In the genomic region with DNA sequence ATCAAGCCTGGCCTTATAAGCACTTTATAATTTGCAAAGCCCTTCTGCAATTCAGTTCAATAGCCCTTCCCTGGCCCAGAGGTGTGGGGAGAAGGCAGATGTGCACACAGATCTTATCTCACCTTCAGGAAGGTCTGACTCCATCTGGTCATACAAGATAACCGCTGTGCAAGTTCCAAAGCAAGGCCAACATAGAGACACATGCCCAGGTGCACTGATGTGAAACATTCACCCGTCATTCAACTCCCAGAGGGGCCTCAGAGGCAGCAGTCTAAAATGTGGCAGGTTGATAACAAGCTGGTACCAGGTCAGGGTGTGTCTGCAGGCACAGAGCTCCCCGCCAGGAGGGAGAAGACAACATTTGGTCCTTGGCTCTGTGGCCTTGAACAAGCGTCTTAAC, we compare ENCODE assay signal across 26 cellular contexts. TPM values are rescaled to one million over a fixed set of nuclear protein-coding genes. Genes with fewer than 3 reads are reported as not detected.
DNase-seq lines count a peak whose midpoint lies in the region; ATAC-seq and TF ChIP-seq lines count a peak whose summit lies in the region.
"Had no signal": no experiment of that assay in that cellular context is flagged by ENCODE, and none has a peak within 500 bp of the region (broad histone marks: within the 10 kb centered on the region; RNA-seq: fewer than 3 reads in every experiment).

No MANE protein-coding gene starts in this region.

- H3K4me3 Mint-ChIP-seq in endothelial cell (ENCODE audit: unreplicated experiment), result no peak overlapping the region
- H3K4me3 Mint-ChIP-seq: activated CD8-positive, alpha-beta T cell treated with anti-CD3 and anti-CD28 coated beads for 36 hours; CD8-positive, alpha-beta T cell; effector memory CD8-positive, alpha-beta T cell; WTC11 had no signal

- H3K4me1 Mint-ChIP-seq in endothelial cell (ENCODE audit: unreplicated experiment), result peaks cover 24% of the 10 kb centered on the region

- DNase-seq in SK-N-DZ (ENCODE audit: low spot score) (peak; percentile 65), endothelial cell (ENCODE audit: low spot score) (no peak), NCI-H2107 (lab: John Stamatoyannopoulos, UW) (no peak), upper lobe of left lung (no peak)
- DNase-seq: activated CD8-positive, alpha-beta T cell treated with anti-CD3 and anti-CD28 coated beads for 36 hours; activated gamma-delta T cell; activated T-cell treated with anti-CD3 and anti-CD28 coated beads for 4 hours; brain microvascular endothelial cell; CD8-positive, alpha-beta T cell; effector memory CD8-positive, alpha-beta T cell; gastrocnemius medialis; GDM1; H7; NCI-H1105; NCI-H524 treated with DMSO at 0.1 percent for 48 hours; T-helper 9 cell had no signal

- H3K27ac ChIP-seq in upper lobe of left lung, result no peak overlapping the region
- H3K27ac ChIP-seq: brain microvascular endothelial cell, esophagus muscularis mucosa, gastrocnemius medialis, neutrophil, suprapubic skin had no signal

- peaks cover 3% of the 10 kb centered on the region for H3K27me3 Mint-ChIP-seq in endothelial cell (ENCODE audit: unreplicated experiment)

- H3K27me3 ChIP-seq in upper lobe of left lung, result no peaks in the 10 kb centered on the region
- H3K27me3 ChIP-seq: brain microvascular endothelial cell, suprapubic skin had no signal

- no peaks in the 10 kb centered on the region for H3K36me3 Mint-ChIP-seq in endothelial cell (ENCODE audit: low read depth, unreplicated experiment)
- H3K36me3 Mint-ChIP-seq: CD8-positive, alpha-beta T cell; WTC11 had no signal

- WGBS in upper lobe of left lung, 2 donors, result 70 to 78% methylated on average over 2 to 4 of the region's 4 CpGs

- H3K9me3 Mint-ChIP-seq in endothelial cell (ENCODE audit: unreplicated experiment), result no peaks in the 10 kb centered on the region
- H3K9me3 Mint-ChIP-seq: activated CD8-positive, alpha-beta T cell treated with anti-CD3 and anti-CD28 coated beads for 36 hours; CD8-positive, alpha-beta T cell; effector memory CD8-positive, alpha-beta T cell; WTC11 had no signal

- H3K4me1 ChIP-seq in upper lobe of left lung, result peaks cover 0 to 7% (median 0%) of the 10 kb centered on the region in 4 donors
- H3K4me1 ChIP-seq: esophagus muscularis mucosa, gastrocnemius medialis, suprapubic skin had no signal

- no peak for TF ChIP-seq EP300 in upper lobe of left lung (IDR thresholded peaks at IDR 0.05)

- no peaks in the 10 kb centered on the region for H3K9me3 ChIP-seq in upper lobe of left lung
- H3K9me3 ChIP-seq: gastrocnemius medialis, neutrophil, suprapubic skin had no signal

- TF ChIP-seq CTCF in endothelial cell (IDR thresholded peaks at IDR 0.05; ENCODE audit: unreplicated experiment), result no peak
- no peak for TF ChIP-seq CTCF in upper lobe of left lung (IDR thresholded peaks at IDR 0.05)

- no peak for TF ChIP-seq POLR2A in upper lobe of left lung (IDR thresholded peaks at IDR 0.05)

- ATAC-seq in GM18502 (IDR thresholded peaks at IDR 0.05; ENCODE audit: poor library complexity, unreplicated experiment) (peak; percentile 50), HG03432 (IDR thresholded peaks at IDR 0.05; ENCODE audit: unreplicated experiment) (peak; percentile 63), upper lobe of left lung (ENCODE audit: low FRiP score in 2 of 2) (no peak), HG03135 (IDR thresholded peaks at IDR 0.05; ENCODE audit: unreplicated experiment) (no peak)
- ATAC-seq: activated CD8-positive, alpha-beta T cell treated with anti-CD3 and anti-CD28 coated beads for 36 hours; CD8-positive, alpha-beta T cell; effector memory CD8-positive, alpha-beta T cell; gastrocnemius medialis; WTC11 had no signal

- H3K27ac Mint-ChIP-seq in endothelial cell (ENCODE audit: unreplicated experiment), result no peak overlapping the region
- H3K27ac Mint-ChIP-seq: activated CD8-positive, alpha-beta T cell treated with anti-CD3 and anti-CD28 coated beads for 36 hours; CD8-positive, alpha-beta T cell; effector memory CD8-positive, alpha-beta T cell; WTC11 had no signal

- H3K36me3 ChIP-seq in upper lobe of left lung, result no peaks in the 10 kb centered on the region
- H3K36me3 ChIP-seq: brain microvascular endothelial cell, esophagus muscularis mucosa, gastrocnemius medialis, neutrophil, suprapubic skin had no signal

- H3K4me3 ChIP-seq in upper lobe of left lung, result no peak overlapping the region
- H3K4me3 ChIP-seq: esophagus muscularis mucosa, gastrocnemius medialis, lung, suprapubic skin had no signal

RNA-seq across cellular contexts. Expression of a gene that starts 10.9 kb away (rescaled TPM):
- 8.5 and 8.8 TPM in 2 replicates for polyA plus RNA-seq in SK-N-DZ (2014; cell fraction: cytosol; rRNA removed)
- 9.0 and 11.7 TPM in 2 replicates for polyA plus RNA-seq in SK-N-DZ (2014; cell fraction: nucleus; rRNA removed)
- 53.2 TPM for total RNA-seq in endothelial cell (ENCODE audit: unreplicated experiment)
- 100 to 1,000 TPM in 3 of 6 donors, 10 to 100 TPM in 3; 88.8 to 180 (median 105) TPM for total RNA-seq in upper lobe of left lung

RNA-seq across cellular contexts. Expression of a gene that starts 58.4 kb away (rescaled TPM):
- 12.8 and 14.4 TPM in 2 replicates for polyA plus RNA-seq in SK-N-DZ (2014; cell fraction: cytosol; rRNA removed)
- polyA plus RNA-seq in SK-N-DZ (2014; cell fraction: nucleus; rRNA removed), result 11.7 and 15.7 TPM in 2 replicates
- not detected for total RNA-seq in endothelial cell (ENCODE audit: unreplicated experiment)
- 1 to 10 TPM in 3 of 6 donors, under 1 TPM in 3; 0.40 to 6.8 (median 1.0) TPM for total RNA-seq in upper lobe of left lung
- total RNA-seq: pulmonary artery endothelial cell had no signal
- polyA plus RNA-seq: keratinocyte had no signal

Comparison
In these comparisons a context has a peak if more than half of its experiments do, and no peak if none do; other contexts are left out.
1. ATAC-seq: peak in GM18502 (single experiment) and HG03432 (single experiment); none in upper lobe of left lung (0 of 2) and HG03135 (single experiment).